In genomic region chr5:10219068-10219467, GRCh38 we compare ENCODE assay signal across 27 cellular contexts.
"Had no signal": no experiment of that assay in that cellular context is flagged by ENCODE, and none has a peak within 500 bp of the region (broad histone marks: within the 10 kb centered on the region; RNA-seq: fewer than 3 reads in every experiment).

No MANE protein-coding gene starts in this region.

- DNase-seq: naive thymus-derived CD8-positive, alpha-beta T cell; nephron progenitor cell; ovary; right cardiac atrium; right lobe of liver; sigmoid colon; small intestine; stimulated activated CD4-positive, alpha-beta T cell treated with anti-CD3 and anti-CD28 coated beads, Interleukin-15, amount 100 ng/mL, for 24 hours; stimulated activated CD4-positive, alpha-beta T cell treated with anti-CD3 and anti-CD28 coated beads, Interleukin-2, amount 100 ng/mL, for 24 hours; stimulated activated CD4-positive, alpha-beta T cell treated with anti-CD3 and anti-CD28 coated beads, Interleukin-2, amount 100 ng/mL, for 48 hours; stimulated activated CD4-positive, alpha-beta T cell treated with anti-CD3 and anti-CD28 coated beads, Interleukin-4, amount 100 ng/mL, for 24 hours; stimulated activated naive B cell treated with anti-CD40 and anti-IgM and Interleukin-4, amounts not matched to agents 10 μg/mL and 1 μg/mL and 100 μg/mL, for 72 hours; stimulated activated naive CD4-positive, alpha-beta T cell treated with Interleukin-2 at 50 U/mL for 16 hours; stomach; thyroid gland; trophoblast cell; upper lobe of left lung had no signal

- H3K27me3 Mint-ChIP-seq: naive thymus-derived CD8-positive, alpha-beta T cell; natural killer cell treated with Interleukin-12 subunit alpha and Interleukin-12 subunit beta and Interleukin-15 and Interleukin-18, amount 100 ng/mL, for 72 hours; stimulated activated naive B cell treated with anti-CD40 and anti-IgM and Interleukin-4, amounts not matched to agents 10 μg/mL and 1 μg/mL and 100 μg/mL, for 72 hours; stimulated activated naive CD8-positive, alpha-beta T cell treated with anti-CD3 and anti-CD28 coated beads, Interleukin-15, Interleukin-2, amounts not matched to agents 100 ng/mL and 50 ng/mL, for 24 hours had no signal

- H3K4me1 Mint-ChIP-seq: nephron progenitor cell; neural crest cell; stimulated activated effector memory CD8-positive, alpha-beta T cell treated with anti-CD3 and anti-CD28 coated beads, Interleukin-12 subunit alpha, Interleukin-12 subunit beta, amount 100 ng/mL, for 72 hours; stimulated activated naive B cell treated with anti-CD40 and anti-IgM and Interleukin-4, amounts not matched to agents 10 μg/mL and 1 μg/mL and 100 μg/mL, for 72 hours had no signal

- H3K9me3 ChIP-seq: neutrophil, ovary, prostate gland, right lobe of liver, sigmoid colon, thoracic aorta, thyroid gland, upper lobe of left lung, vagina had no signal

- H3K4me3 Mint-ChIP-seq: naive thymus-derived CD8-positive, alpha-beta T cell; natural killer cell treated with Interleukin-12 subunit alpha and Interleukin-12 subunit beta and Interleukin-15 and Interleukin-18, amount 100 ng/mL, for 72 hours; nephron progenitor cell; neural crest cell; stimulated activated effector memory CD8-positive, alpha-beta T cell treated with anti-CD3 and anti-CD28 coated beads, Interleukin-12 subunit alpha, Interleukin-12 subunit beta, amount 100 ng/mL, for 72 hours; stimulated activated naive B cell treated with anti-CD40 and anti-IgM and Interleukin-4, amounts not matched to agents 10 μg/mL and 1 μg/mL and 100 μg/mL, for 72 hours; stimulated activated naive CD8-positive, alpha-beta T cell treated with anti-CD3 and anti-CD28 coated beads, Interleukin-15, Interleukin-2, amounts not matched to agents 100 ng/mL and 50 ng/mL, for 24 hours had no signal

- H3K79me2 ChIP-seq: parathyroid adenoma had no signal

- H3K27me3 ChIP-seq: neutrophil, ovary, right lobe of liver, sigmoid colon, stomach, thyroid gland, tibial nerve, upper lobe of left lung, vagina had no signal

- H3K27ac Mint-ChIP-seq: natural killer cell treated with Interleukin-12 subunit alpha and Interleukin-12 subunit beta and Interleukin-15 and Interleukin-18, amount 100 ng/mL, for 72 hours; stimulated activated effector memory CD8-positive, alpha-beta T cell treated with anti-CD3 and anti-CD28 coated beads, Interleukin-12 subunit alpha, Interleukin-12 subunit beta, amount 100 ng/mL, for 72 hours; stimulated activated naive B cell treated with anti-CD40 and anti-IgM and Interleukin-4, amounts not matched to agents 10 μg/mL and 1 μg/mL and 100 μg/mL, for 72 hours; stimulated activated naive CD8-positive, alpha-beta T cell treated with anti-CD3 and anti-CD28 coated beads, Interleukin-15, Interleukin-2, amounts not matched to agents 100 ng/mL and 50 ng/mL, for 24 hours had no signal

- H3K36me3 Mint-ChIP-seq: natural killer cell treated with Interleukin-12 subunit alpha and Interleukin-12 subunit beta and Interleukin-15 and Interleukin-18, amount 100 ng/mL, for 72 hours had no signal

- H3K4me3 ChIP-seq: ovary, prostate gland, right lobe of liver, sigmoid colon, stomach, thoracic aorta, thyroid gland, tibial nerve, upper lobe of left lung, vagina had no signal

- H3K36me3 ChIP-seq: ovary, prostate gland, right lobe of liver, sigmoid colon, thoracic aorta, thyroid gland, upper lobe of left lung, vagina had no signal

- H2AFZ ChIP-seq: parathyroid adenoma had no signal

- H3K27ac ChIP-seq: neutrophil, ovary, parathyroid adenoma, prostate gland, right lobe of liver, sigmoid colon, stomach, thoracic aorta, thyroid gland, tibial nerve, upper lobe of left lung, vagina had no signal

- H3K4me1 ChIP-seq: parathyroid adenoma, prostate gland, right lobe of liver, sigmoid colon, stomach, tibial nerve, upper lobe of left lung, vagina had no signal

- H3K9me3 Mint-ChIP-seq: natural killer cell treated with Interleukin-12 subunit alpha and Interleukin-12 subunit beta and Interleukin-15 and Interleukin-18, amount 100 ng/mL, for 72 hours; stimulated activated effector memory CD8-positive, alpha-beta T cell treated with anti-CD3 and anti-CD28 coated beads, Interleukin-12 subunit alpha, Interleukin-12 subunit beta, amount 100 ng/mL, for 72 hours; stimulated activated naive CD8-positive, alpha-beta T cell treated with anti-CD3 and anti-CD28 coated beads, Interleukin-15, Interleukin-2, amounts not matched to agents 100 ng/mL and 50 ng/mL, for 24 hours had no signal
